29 cellular contexts compared by ENCODE assay signal in genomic region chr2:153110477-153110876, GRCh38.
"Had no signal": no experiment of that assay in that cellular context is flagged by ENCODE, and none has a peak within 500 bp of the region (broad histone marks: within the 10 kb centered on the region; RNA-seq: fewer than 3 reads in every experiment).

No MANE protein-coding gene starts in this region.

- H3K4me2 ChIP-seq: KMS-11, PC-9, SK-N-SH had no signal

- H3K27ac ChIP-seq: KMS-11, PC-9, SJSA1 had no signal

- H2AFZ ChIP-seq: PC-9 had no signal

- H3K27me3 ChIP-seq: SJSA1 had no signal

- H3K36me3 ChIP-seq: SJSA1 had no signal

- H3K9me3 ChIP-seq: SJSA1, SK-N-SH had no signal

- DNase-seq: Karpas-422, KBM-7, MM.1S, MV-4-11, NCI-H1092, NCI-H1105, NCI-H1417 treated with DMSO at 0.1 percent for 48 hours, NCI-H1436 treated with DMSO at 0.1 percent for 48 hours, NCI-H1694 treated with DMSO at 0.1 percent for 48 hours, NCI-H187 treated with DMSO at 0.1 percent for 48 hours, NCI-H2029, NCI-H2081, NCI-H2171, NCI-H226, NCI-H446 treated with DMSO at 0.1 percent for 48 hours, NCI-H510A, NCI-H524, NCI-H526, NCI-H69, NCI-H748 treated with DMSO at 0.1 percent for 48 hours, PC-9, Right ventricle myocardium superior, RPMI8226, SHP77 treated with DMSO at 0.1 percent for 48 hours, SK-N-SH, SW 1271 had no signal

- H3K9ac ChIP-seq: KMS-11, SK-N-SH had no signal

- H3K4me3 ChIP-seq: PC-9, SJSA1 had no signal

- H3K4me1 ChIP-seq: SJSA1 had no signal

- ATAC-seq: Panc1 had no signal
